19 cellular contexts compared by ENCODE assay signal in genomic region chr1:197927908-197928665, GRCh38. TPM values are rescaled to one million over a fixed set of nuclear protein-coding genes. Genes with fewer than 3 reads are reported as not detected.
DNase-seq lines count a peak whose midpoint lies in the region; ATAC-seq and TF ChIP-seq lines count a peak whose summit lies in the region.
"Had no signal": no experiment of that assay in that cellular context is flagged by ENCODE, and none has a peak within 500 bp of the region (broad histone marks: within the 10 kb centered on the region; RNA-seq: fewer than 3 reads in every experiment).

No MANE protein-coding gene starts in this region.

- H3K9me3 ChIP-seq in trophoblast cell (ENCODE audit: insufficient read depth, low read depth, low read length) = no peaks in the 10 kb centered on the region
- H3K9me3 ChIP-seq: left lung had no signal

- no peak overlapping the region for H2BK5ac ChIP-seq in trophoblast cell (ENCODE audit: low read depth, low read length, poor library complexity)

- no peaks in the 10 kb centered on the region for H4K20me1 ChIP-seq in KMS-11 (ENCODE audit: insufficient read depth)

- CTCF ChIA-PET in Calu3 (lab: Charles Lee) = interaction anchor here (1.9 kb wide), 1 partner anchor 13 kb away, joined by 5 read pairs; no protein-coding TSS in a partner anchor

- no CpG with 5 or more reads among the region's 8 CpGs for WGBS in trophoblast cell (ENCODE audit: extremely low coverage, insufficient coverage, insufficient read length)

- H3K27ac ChIP-seq in KMS-11 (no peak overlapping the region), trophoblast cell (ENCODE audit: low read depth, low read length) (no peak overlapping the region)
- H3K27ac ChIP-seq: left lung had no signal

- H2BK120ac ChIP-seq in trophoblast cell (ENCODE audit: insufficient read depth, low read length, poor library complexity) = no peak overlapping the region

- H3K4me1 ChIP-seq in KMS-11 (ENCODE audit: low read depth, poor library complexity, severe bottlenecking) (peaks cover 3% of the 10 kb centered on the region), trophoblast cell (ENCODE audit: control insufficient read depth in 1 of 2, insufficient read depth in 2 of 2, low read length in 2 of 2) (no peaks in the 10 kb centered on the region)
- H3K4me1 ChIP-seq: left lung had no signal

- H3K79me2 ChIP-seq in KMS-11 (ENCODE audit: insufficient read depth, low read depth) (no peaks in the 10 kb centered on the region), trophoblast cell (ENCODE audit: control insufficient read depth, insufficient read depth, low read length, poor library complexity) (no peaks in the 10 kb centered on the region)

- H3K4me3 ChIP-seq in KMS-11 (IDR thresholded peaks at IDR 0.05; ENCODE audit: insufficient read depth, low read depth, low read length) (no peak overlapping the region), trophoblast cell (ENCODE audit: low read depth, low read length) (no peak overlapping the region)
- H3K4me3 ChIP-seq: left lung had no signal

- H3K23ac ChIP-seq in trophoblast cell (ENCODE audit: low read length) = no peak overlapping the region

- peaks cover 49% of the 10 kb centered on the region for H3K4me1 Mint-ChIP-seq in Calu3 (ENCODE audit: low read depth, unreplicated experiment)
- H3K4me1 Mint-ChIP-seq in activated naive CD8-positive, alpha-beta T cell treated with anti-CD3 and anti-CD28 coated beads, Interleukin-2, amount 10 ng/mL, durations not matched to agents 7 days and 5 days = peaks cover 9% of the 10 kb centered on the region
- H3K4me1 Mint-ChIP-seq in nephron = no peaks in the 10 kb centered on the region

- H3K4me2 ChIP-seq in KMS-11 (peak overlapping the region; percentile 54; the same call in 1 of the 2 replicates), trophoblast cell (ENCODE audit: low read length) (no peak overlapping the region)

- H2BK12ac ChIP-seq in trophoblast cell (ENCODE audit: low read length) = no peak overlapping the region

- no peaks in the 10 kb centered on the region for H3K27me3 ChIP-seq in KMS-11 (ENCODE audit: insufficient read depth, low read depth)
- H3K27me3 ChIP-seq in trophoblast cell (ENCODE audit: insufficient read depth, low read length) = peaks cover 2% of the 10 kb centered on the region

- no peaks in the 10 kb centered on the region for H3K79me1 ChIP-seq in trophoblast cell (ENCODE audit: low read length)

- H2AFZ ChIP-seq in KMS-11 (ENCODE audit: low read depth) = peak overlapping the region; percentile 57
- no peak overlapping the region for H2AFZ ChIP-seq in trophoblast cell (ENCODE audit: insufficient read depth, low read length, poor library complexity)

- ATAC-seq in activated naive CD8-positive, alpha-beta T cell treated with anti-CD3 and anti-CD28 coated beads, Interleukin-2, amount 10 ng/mL, durations not matched to agents 7 days and 5 days (ENCODE audit: low read depth) = no peak
- ATAC-seq in HG03432 (IDR thresholded peaks at IDR 0.05; ENCODE audit: unreplicated experiment) = no peak
- ATAC-seq: esophagus mucosa, left lung, right cardiac atrium had no signal

- H3K4me3 Mint-ChIP-seq in Calu3 (ENCODE audit: low read depth, unreplicated experiment) (peak overlapping the region; percentile 69), nephron (peak overlapping the region; percentile 14 to 79 (median 61))
- peak overlapping the region; percentile 88 for H3K4me3 Mint-ChIP-seq in activated naive CD8-positive, alpha-beta T cell treated with anti-CD3 and anti-CD28 coated beads, Interleukin-2, amount 10 ng/mL, durations not matched to agents 7 days and 5 days

- H3K36me3 ChIP-seq in KMS-11 (ENCODE audit: insufficient read depth) (no peaks in the 10 kb centered on the region), trophoblast cell (ENCODE audit: control insufficient read depth in 1 of 2, insufficient read depth in 2 of 2, low read length in 2 of 2) (no peaks in the 10 kb centered on the region)
- H3K36me3 ChIP-seq: left lung had no signal

- H3K9me3 Mint-ChIP-seq in Calu3 (ENCODE audit: low read depth, unreplicated experiment) = no peaks in the 10 kb centered on the region
- H3K9me3 Mint-ChIP-seq in activated naive CD8-positive, alpha-beta T cell treated with anti-CD3 and anti-CD28 coated beads, Interleukin-2, amount 10 ng/mL, durations not matched to agents 7 days and 5 days = no peaks in the 10 kb centered on the region
- no peaks in the 10 kb centered on the region for H3K9me3 Mint-ChIP-seq in nephron
- H3K9me3 Mint-ChIP-seq: IgD-negative memory B cell had no signal

- H4K91ac ChIP-seq in trophoblast cell (ENCODE audit: low read depth, low read length) = no peak overlapping the region

- TF ChIP-seq CTCF in Calu3 (IDR thresholded peaks at IDR 0.05; ENCODE audit: unreplicated experiment) = no peak
- TF ChIP-seq CTCF in KMS-11 (conservative IDR thresholded peaks at IDR 0.05; ENCODE audit: low read depth, low read length) = no peak
- no peak for TF ChIP-seq CTCF in nephron (IDR thresholded peaks at IDR 0.05; ENCODE audit: unreplicated experiment in 3 of 3)

- H3K9ac ChIP-seq in KMS-11 (no peak overlapping the region), trophoblast cell (ENCODE audit: low read length) (no peak overlapping the region)

- no peak overlapping the region for H3K18ac ChIP-seq in trophoblast cell (ENCODE audit: low read length)

- POLR2A ChIA-PET in activated naive CD8-positive, alpha-beta T cell treated with anti-CD3 and anti-CD28 coated beads, Interleukin-2, amount 10 ng/mL, durations not matched to agents 7 days and 5 days (lab: Charles Lee) = no interaction called here

- BruUV-seq in Calu3 (replicated peaks; lab: Mats Ljungman, UMichigan) = no TSS peak

- H3K36me3 Mint-ChIP-seq in Calu3 (ENCODE audit: insufficient read depth, unreplicated experiment) (peaks cover 14% of the 10 kb centered on the region), nephron (ENCODE audit: low read depth) (no peaks in the 10 kb centered on the region)
- H3K36me3 Mint-ChIP-seq in activated naive CD8-positive, alpha-beta T cell treated with anti-CD3 and anti-CD28 coated beads, Interleukin-2, amount 10 ng/mL, durations not matched to agents 7 days and 5 days = no peaks in the 10 kb centered on the region

- no peak overlapping the region for H3K4ac ChIP-seq in trophoblast cell (ENCODE audit: low read depth, low read length)

- H3K27me3 Mint-ChIP-seq in Calu3 (ENCODE audit: unreplicated experiment) (no peaks in the 10 kb centered on the region), nephron (ENCODE audit: low read depth) (peaks cover 96% of the 10 kb centered on the region)
- peaks cover 79% of the 10 kb centered on the region for H3K27me3 Mint-ChIP-seq in activated naive CD8-positive, alpha-beta T cell treated with anti-CD3 and anti-CD28 coated beads, Interleukin-2, amount 10 ng/mL, durations not matched to agents 7 days and 5 days

- peak overlapping the region; percentile 84 for H3K27ac Mint-ChIP-seq in Calu3 (ENCODE audit: unreplicated experiment)
- H3K27ac Mint-ChIP-seq in activated naive CD8-positive, alpha-beta T cell treated with anti-CD3 and anti-CD28 coated beads, Interleukin-2, amount 10 ng/mL, durations not matched to agents 7 days and 5 days = no peak overlapping the region
- H3K27ac Mint-ChIP-seq in nephron = no peak overlapping the region
- H3K27ac Mint-ChIP-seq: IgD-negative memory B cell had no signal

- H3K14ac ChIP-seq in trophoblast cell (ENCODE audit: low read length) = no peak overlapping the region

- H2AK5ac ChIP-seq in trophoblast cell (ENCODE audit: low read length) = no peak overlapping the region

- intact Hi-C loops in Calu3 (cut with micrococcal nuclease; ENCODE audit: unreplicated experiment) = loop anchor here (5.0 to 10.0 kb wide), 3 partner anchors 157 to 406 kb away; partner anchors contain the start of gene NEK7

- no peak overlapping the region for H4K8ac ChIP-seq in trophoblast cell (ENCODE audit: low read depth, low read length)

- no peak overlapping the region for H4K12ac ChIP-seq in trophoblast cell (ENCODE audit: low read depth, low read length)

- peak; percentile 30 for DNase-seq in Calu3
- no peak for DNase-seq in activated naive CD8-positive, alpha-beta T cell treated with anti-CD3 and anti-CD28 coated beads, Interleukin-2, amount 10 ng/mL, durations not matched to agents 7 days and 5 days
- no peak for DNase-seq in trophoblast cell
- no peak for DNase-seq in cerebellar nuclear complex (lab: John Stamatoyannopoulos, UW)
- DNase-seq: activated naive CD4-positive, alpha-beta T cell treated with Interleukin-2 at 50 U/mL for 16 hours; dermis blood vessel endothelial cell; EL; NCI-H2029 treated with DMSO at 0.1 percent for 48 hours; right cardiac atrium; SHP77 had no signal

RNA-seq across cellular contexts. Expression of gene LHX9, which starts 10.9 kb away (rescaled TPM):
- 2.6 TPM in 2 replicates for total RNA-seq in Calu3 (2022)
- not detected for total RNA-seq in activated naive CD8-positive, alpha-beta T cell treated with anti-CD3 and anti-CD28 coated beads, Interleukin-2, amount 10 ng/mL, durations not matched to agents 7 days and 5 days
- polyA plus RNA-seq in trophoblast cell (2013) = 0.01 and 0.10 TPM in 2 replicates
- total RNA-seq: dermis blood vessel endothelial cell, esophagus mucosa, glomerular endothelial cell, mononuclear cell had no signal
- polyA plus RNA-seq: IgD-negative memory B cell, urinary bladder had no signal

RNA-seq across cellular contexts. Expression of gene C1orf53, which starts 25.7 kb away (rescaled TPM):
- total RNA-seq in Calu3 (2022) = 11.2 and 14.2 TPM in 2 replicates
- under 1 TPM in 1 of 2 experiments, not detected in 1; 0.75 TPM for total RNA-seq in activated naive CD8-positive, alpha-beta T cell treated with anti-CD3 and anti-CD28 coated beads, Interleukin-2, amount 10 ng/mL, durations not matched to agents 7 days and 5 days
- polyA plus RNA-seq in trophoblast cell (2013) = 1.1 and 1.4 TPM in 2 replicates
- total RNA-seq: mononuclear cell had no signal
- polyA plus RNA-seq: IgD-negative memory B cell had no signal
